ENCODE assay signal across 8 cellular contexts in the genomic region with DNA sequence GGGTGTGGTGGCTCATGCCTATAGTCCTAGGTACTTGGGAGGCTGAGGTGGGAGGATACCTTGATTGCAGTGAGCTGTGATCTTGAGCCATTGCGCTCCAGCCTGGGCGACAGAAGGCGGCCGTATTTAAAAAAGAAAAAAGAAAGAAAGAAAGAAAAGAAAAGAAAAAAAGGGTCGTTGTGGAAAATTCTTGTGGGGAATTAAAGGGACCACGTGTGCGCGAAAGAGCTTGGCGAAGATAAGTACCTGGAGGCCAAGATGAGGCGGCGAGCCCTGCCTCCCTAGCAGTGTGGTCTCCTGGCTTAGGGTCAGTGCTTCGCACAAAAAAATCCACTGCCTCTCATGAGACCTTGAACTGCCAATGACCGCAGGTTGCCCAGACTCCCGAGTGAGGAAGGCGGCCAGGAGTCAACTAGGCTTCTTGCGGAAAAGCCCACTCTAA. TPM values are rescaled to one million over a fixed set of nuclear protein-coding genes. Genes with fewer than 3 reads are reported as not detected.
DNase-seq lines count a peak whose midpoint lies in the region; ATAC-seq and TF ChIP-seq lines count a peak whose summit lies in the region.

No MANE protein-coding gene starts in this region.

- H3K4me1 Mint-ChIP-seq in CD8-positive, alpha-beta memory T cell: peaks cover 35 to 62% (median 56%) of the 10 kb centered on the region in 3 donors
- peaks cover 24 to 36% (median 30%) of the 10 kb centered on the region in 3 donors for H3K4me1 Mint-ChIP-seq in IgD-negative memory B cell

- H3K36me3 Mint-ChIP-seq in CD8-positive, alpha-beta memory T cell: peaks cover 0 to 19% (median 0%) of the 10 kb centered on the region in 3 donors
- peaks cover 5% of the 10 kb centered on the region for H3K36me3 Mint-ChIP-seq in IgD-negative memory B cell

- H3K27ac Mint-ChIP-seq in CD8-positive, alpha-beta memory T cell: peak overlapping the region; percentile 92 to 100 (median 99)
- peak overlapping the region; percentile 86 to 100 (median 94) for H3K27ac Mint-ChIP-seq in IgD-negative memory B cell

- H3K4me3 ChIP-seq in CD8-positive, alpha-beta memory T cell (ENCODE audit: low read length): peak overlapping the region; percentile 85
- H3K4me3 ChIP-seq in dorsolateral prefrontal cortex: peak overlapping the region; percentile 66 to 99 (median 84)
- H3K4me3 ChIP-seq in muscle layer of colon (ENCODE audit: low read depth in 1 of 2, low read length in 2 of 2): peak overlapping the region; percentile 70 to 99

- no peaks in the 10 kb centered on the region for H3K9me3 Mint-ChIP-seq in CD8-positive, alpha-beta memory T cell
- no peaks in the 10 kb centered on the region for H3K9me3 Mint-ChIP-seq in IgD-negative memory B cell

- POLR2A ChIA-PET in CD8-positive, alpha-beta memory T cell (lab: Charles Lee): interaction anchor here (0.6 to 1.7 kb wide), 6 partner anchors 8 to 166 kb away, joined by 3 to 21 read pairs (median 8); a partner anchor contains a TSS

- H3K9ac ChIP-seq in muscle layer of colon (ENCODE audit: low read length): peak overlapping the region; percentile 96

- CTCF ChIA-PET in CD8-positive, alpha-beta memory T cell (lab: Charles Lee): interaction anchor here (1.8 to 2.1 kb wide), 2 partner anchors 9 to 75 kb away, joined by 6 to 10 read pairs; a partner anchor contains a TSS

- H3K36me3 ChIP-seq in CD8-positive, alpha-beta memory T cell (ENCODE audit: insufficient read depth, low read length): no peaks in the 10 kb centered on the region
- H3K36me3 ChIP-seq in muscle layer of colon (ENCODE audit: insufficient read depth, low read length): no peaks in the 10 kb centered on the region

- H3K27me3 Mint-ChIP-seq in CD8-positive, alpha-beta memory T cell: peaks cover 0 to 2% of the 10 kb centered on the region in 2 donors
- H3K27me3 Mint-ChIP-seq in IgD-negative memory B cell: no peaks in the 10 kb centered on the region

- no peaks in the 10 kb centered on the region for H3K9me3 ChIP-seq in CD8-positive, alpha-beta memory T cell (ENCODE audit: low read length)
- no peaks in the 10 kb centered on the region for H3K9me3 ChIP-seq in muscle layer of colon (ENCODE audit: low read length)

- H3K27me3 ChIP-seq in CD8-positive, alpha-beta memory T cell (ENCODE audit: insufficient read depth, low read length, poor library complexity, severe bottlenecking): no peaks in the 10 kb centered on the region
- H3K27me3 ChIP-seq in dorsolateral prefrontal cortex (no peaks in the 10 kb centered on the region), muscle layer of colon (ENCODE audit: control insufficient read depth in 1 of 2, insufficient read depth in 2 of 2, low read length in 2 of 2) (no peaks in the 10 kb centered on the region)

- DNase-seq in CD8-positive, alpha-beta memory T cell: no peak
- DNase-seq in dorsolateral prefrontal cortex (peak in 2 of 10 donors; percentile 37 to 46), RPMI8226 (no peak), SIG-M5 (lab: John Stamatoyannopoulos, UW) (no peak), COR-L47 (lab: John Stamatoyannopoulos, UW) (no peak)

- no peak for ATAC-seq in HG03039 (IDR thresholded peaks at IDR 0.05; ENCODE audit: unreplicated experiment)

- peak overlapping the region; percentile 95 to 100 (median 99) for H3K4me3 Mint-ChIP-seq in CD8-positive, alpha-beta memory T cell
- peak overlapping the region; percentile 92 to 100 (median 100) for H3K4me3 Mint-ChIP-seq in IgD-negative memory B cell

- H3K27ac ChIP-seq in CD8-positive, alpha-beta memory T cell (ENCODE audit: low read depth, low read length): peak overlapping the region; percentile 84
- H3K27ac ChIP-seq in dorsolateral prefrontal cortex (peak overlapping the region; percentile 18 to 98 (median 91)), muscle layer of colon (ENCODE audit: low read depth, low read length) (peak overlapping the region; percentile 93)

- no peak for TF ChIP-seq CTCF in dorsolateral prefrontal cortex (IDR thresholded peaks at IDR 0.05 in 54 of 56, conservative IDR thresholded peaks at IDR 0.05 in 2 of 56; ENCODE audit: low read depth in 1 of 56, partially characterized antibody in 56 of 56)

- peaks cover 38% of the 10 kb centered on the region for H3K4me1 ChIP-seq in CD8-positive, alpha-beta memory T cell (ENCODE audit: insufficient read depth, low read length)
- peaks cover 30% of the 10 kb centered on the region for H3K4me1 ChIP-seq in muscle layer of colon (ENCODE audit: insufficient read depth, low read length)

- intact Hi-C loops in dorsolateral prefrontal cortex (cut with DNase I): loop anchor here in 1 of 2 donors (2.0 to 10.0 kb wide), 3 partner anchors 32 to 254 kb away; a partner anchor contains a TSS

RNA-seq across cellular contexts. Expression of a gene that starts 0.7 kb away (rescaled TPM):
- total RNA-seq in CD8-positive, alpha-beta memory T cell: 100 to 1,000 TPM; 189 to 198 TPM
- polyA plus RNA-seq in CD8-positive, alpha-beta memory T cell: 82.0 TPM
- polyA plus RNA-seq in IgD-negative memory B cell: 84.4 TPM
- 100 to 1,000 TPM; 111 to 220 (median 159) TPM for total RNA-seq in dorsolateral prefrontal cortex

RNA-seq across cellular contexts. Expression of a gene that starts 9.0 kb away (rescaled TPM):
- total RNA-seq in CD8-positive, alpha-beta memory T cell: 10 to 100 TPM; 31.3 to 32.5 TPM
- 17.6 TPM for polyA plus RNA-seq in CD8-positive, alpha-beta memory T cell
- 13.8 TPM for polyA plus RNA-seq in IgD-negative memory B cell
- 10 to 100 TPM; 46.2 to 97.6 (median 62.3) TPM for total RNA-seq in dorsolateral prefrontal cortex
